Comparison of ENCODE assay signal across 18 cellular contexts in the genomic region with DNA sequence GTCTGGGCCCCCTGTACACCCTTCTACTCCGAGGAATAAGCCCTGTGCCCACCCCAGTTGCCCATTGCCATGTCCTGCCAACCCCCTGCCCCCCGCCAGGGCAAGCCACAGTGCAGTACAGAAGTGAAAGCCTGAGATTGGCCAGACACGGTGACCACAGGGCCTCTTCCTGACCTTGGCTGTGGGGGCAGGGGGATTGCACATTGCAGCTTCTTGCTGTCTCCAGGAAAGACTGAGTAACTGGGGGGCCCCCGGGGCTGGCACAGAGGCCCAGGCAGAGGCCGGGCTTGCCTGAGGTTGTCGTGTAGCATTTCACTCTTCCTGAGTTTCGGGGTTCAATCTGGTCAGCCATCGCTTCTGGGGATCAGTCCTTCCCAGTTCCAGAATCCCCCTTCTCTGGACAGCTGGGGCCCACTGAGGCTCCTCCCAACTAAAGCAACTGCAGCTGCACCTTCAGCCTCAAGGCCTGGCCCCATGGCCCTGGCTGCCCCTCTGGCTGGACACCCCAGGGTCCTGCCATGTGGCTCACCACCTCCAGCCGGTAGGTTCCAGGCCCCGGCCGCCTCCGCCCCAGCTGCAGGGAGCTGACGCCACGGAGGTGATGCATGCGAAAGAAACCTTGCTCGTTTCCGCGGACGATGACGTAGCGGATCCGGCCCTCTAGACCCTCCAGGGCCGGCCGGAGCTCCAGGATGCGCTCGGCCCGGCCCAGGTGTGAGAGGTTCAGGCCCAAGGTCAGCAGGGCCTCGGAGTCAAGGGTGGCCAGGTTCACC. TPM values are rescaled to one million over a fixed set of nuclear protein-coding genes. Genes with fewer than 3 reads are reported as not detected.
DNase-seq lines count a peak whose midpoint lies in the region; ATAC-seq and TF ChIP-seq lines count a peak whose summit lies in the region.
"Had no signal": no experiment of that assay in that cellular context is flagged by ENCODE, and none has a peak within 500 bp of the region (broad histone marks: within the 10 kb centered on the region; RNA-seq: fewer than 3 reads in every experiment).

No MANE protein-coding gene starts in this region.

- peak; percentile 31 for DNase-seq in activated CD4-positive, alpha-beta T cell treated with anti-CD3 and anti-CD28 coated beads for 36 hours
- no peak for DNase-seq in activated CD4-positive, alpha-beta T cell treated with anti-CD3 and anti-CD28 coated beads for 48 hours
- DNase-seq in GM12865 (ENCODE audit: low read depth): peak; percentile 48
- peak; percentile 24 for DNase-seq in amniotic epithelial cell (ENCODE audit: low read depth)
- DNase-seq in osteoblast (ENCODE audit: insufficient read length, low spot score, missing footprints): peak; percentile 59
- DNase-seq in hepatic stellate cell (ENCODE audit: low spot score): no peak
- DNase-seq in esophagus squamous epithelium (lab: John Stamatoyannopoulos, UW): no peak
- no peak for DNase-seq in NCI-H345 (lab: John Stamatoyannopoulos, UW)
- DNase-seq: Caco-2, KBM-7, NCI-H1092, NCI-H1694, NCI-H446, NCI-H774, SHP77 treated with DMSO at 0.1 percent for 48 hours had no signal

- H3K79me2 ChIP-seq in osteoblast (ENCODE audit: insufficient read depth, low read length): no peaks in the 10 kb centered on the region

- H3K27me3 ChIP-seq in osteoblast (ENCODE audit: insufficient read depth, low read length) (no peaks in the 10 kb centered on the region), esophagus squamous epithelium (no peaks in the 10 kb centered on the region)

- H3K4me1 ChIP-seq in osteoblast (ENCODE audit: insufficient read depth, low read length) (no peaks in the 10 kb centered on the region), esophagus squamous epithelium (no peaks in the 10 kb centered on the region)
- H3K4me1 ChIP-seq: Caco-2 had no signal

- H3K4me3 ChIP-seq in GM12865 (ENCODE audit: low read depth, low read length): no peak overlapping the region
- no peak overlapping the region for H3K4me3 ChIP-seq in osteoblast (ENCODE audit: insufficient read depth, low read length)
- H3K4me3 ChIP-seq in esophagus squamous epithelium: no peak overlapping the region

- H3K27me3 Mint-ChIP-seq in activated CD4-positive, alpha-beta T cell treated with anti-CD3 and anti-CD28 coated beads for 36 hours: no peaks in the 10 kb centered on the region

- H3K9me3 ChIP-seq in osteoblast (ENCODE audit: low read depth, low read length) (peaks cover 5% of the 10 kb centered on the region), esophagus squamous epithelium (peaks cover 0 to 18% (median 14%) of the 10 kb centered on the region in 3 donors)

- H4K20me1 ChIP-seq in osteoblast (ENCODE audit: insufficient read depth, low read length): no peaks in the 10 kb centered on the region

- H2AFZ ChIP-seq in osteoblast (ENCODE audit: low read length): no peak overlapping the region

- ATAC-seq in activated CD4-positive, alpha-beta T cell treated with anti-CD3 and anti-CD28 coated beads for 36 hours: no peak

- no peak overlapping the region for H3K4me3 Mint-ChIP-seq in activated CD4-positive, alpha-beta T cell treated with anti-CD3 and anti-CD28 coated beads for 36 hours

- peaks cover 15% of the 10 kb centered on the region for H3K9me3 Mint-ChIP-seq in activated CD4-positive, alpha-beta T cell treated with anti-CD3 and anti-CD28 coated beads for 36 hours (ENCODE audit: low read depth)

- H3K4me2 ChIP-seq in osteoblast (ENCODE audit: insufficient read depth, low read length): no peak overlapping the region

- H3K27ac ChIP-seq in osteoblast (ENCODE audit: low read depth, low read length): no peak overlapping the region
- H3K27ac ChIP-seq in esophagus squamous epithelium: no peak overlapping the region

- H3K36me3 ChIP-seq in osteoblast (ENCODE audit: insufficient read depth, low read length) (no peaks in the 10 kb centered on the region), esophagus squamous epithelium (no peaks in the 10 kb centered on the region)

- TF ChIP-seq CTCF in GM12865 (IDR thresholded peaks at IDR 0.05; ENCODE audit: insufficient read depth, low read depth, low read length, missing control alignments): no peak
- TF ChIP-seq CTCF in osteoblast (IDR thresholded peaks at IDR 0.05; ENCODE audit: extremely low read depth, low read depth, low read length): no peak
- TF ChIP-seq CTCF in esophagus squamous epithelium (IDR thresholded peaks at IDR 0.05): no peak

- POLR2A ChIA-PET in activated CD4-positive, alpha-beta T cell treated with anti-CD3 and anti-CD28 coated beads for 36 hours (lab: Charles Lee): interaction anchor here (0.6 kb wide), 1 partner anchor 37 kb away, joined by 6 read pairs; no protein-coding TSS in a partner anchor

- intact Hi-C loops in activated CD4-positive, alpha-beta T cell treated with anti-CD3 and anti-CD28 coated beads for 36 hours (cut with DNase I, micrococcal nuclease): no loop called here
- intact Hi-C loops in esophagus squamous epithelium (cut with DNase I): no loop called here

- no peak for TF ChIP-seq POLR2A in esophagus squamous epithelium (IDR thresholded peaks at IDR 0.05)

- no peaks in the 10 kb centered on the region for H3K36me3 Mint-ChIP-seq in activated CD4-positive, alpha-beta T cell treated with anti-CD3 and anti-CD28 coated beads for 36 hours (ENCODE audit: low read depth)

- H3K4me1 Mint-ChIP-seq in activated CD4-positive, alpha-beta T cell treated with anti-CD3 and anti-CD28 coated beads for 36 hours: no peaks in the 10 kb centered on the region

- WGBS in esophagus squamous epithelium, 2 donors: 80 to 87% methylated on average over 1 to 9 of the region's 28 CpGs

- CTCF ChIA-PET in activated CD4-positive, alpha-beta T cell treated with anti-CD3 and anti-CD28 coated beads for 36 hours (lab: Charles Lee): no interaction called here

- no peak overlapping the region for H3K27ac Mint-ChIP-seq in activated CD4-positive, alpha-beta T cell treated with anti-CD3 and anti-CD28 coated beads for 36 hours

RNA-seq across cellular contexts. Expression of a gene that starts 13.1 kb away (rescaled TPM):
- total RNA-seq in activated CD4-positive, alpha-beta T cell treated with anti-CD3 and anti-CD28 coated beads for 36 hours: under 1 TPM in 1 of 2 experiments, not detected in 1; 0.26 TPM
- total RNA-seq in osteoblast (not detected in 2 replicates), esophagus squamous epithelium (not detected)
- total RNA-seq: A172, Caco-2, H4, M059J had no signal

Comparison
In these comparisons a context has a peak if more than half of its experiments do, and no peak if none do; other contexts are left out.
1. DNase-seq: peak in activated CD4-positive, alpha-beta T cell treated with anti-CD3 and anti-CD28 coated beads for 36 hours (single experiment), GM12865 (single experiment), amniotic epithelial cell (single experiment) and osteoblast (single experiment); none in activated CD4-positive, alpha-beta T cell treated with anti-CD3 and anti-CD28 coated beads for 48 hours (single experiment), hepatic stellate cell (single experiment), esophagus squamous epithelium (single experiment) and NCI-H345 (single experiment).